Comparison of ENCODE assay signal across 1 cellular context in genomic region chr12:56256326-56256960, GRCh38.
TF ChIP-seq lines count a peak whose summit lies in the region.

No MANE protein-coding gene starts in this region.

TF ChIP-seq in WTC11, 78 proteins besides CTCF, POLR2A, EP300 and RAD21 (continued from another document):
- no peak for TF ChIP-seq HMGXB4 (CRISPR knock-in tag; IDR thresholded peaks at IDR 0.05)
- TF ChIP-seq JAZF1 (CRISPR knock-in tag; IDR thresholded peaks at IDR 0.05) = no peak
- no peak for TF ChIP-seq ZNF423 (CRISPR knock-in tag; IDR thresholded peaks at IDR 0.05)
- no peak for TF ChIP-seq AR (CRISPR knock-in tag; IDR thresholded peaks at IDR 0.05)
- TF ChIP-seq ZNF396 (CRISPR knock-in tag; IDR thresholded peaks at IDR 0.05; ENCODE audit: borderline replicate concordance) = no peak
- TF ChIP-seq ATF6 (CRISPR knock-in tag; IDR thresholded peaks at IDR 0.05) = no peak
- TF ChIP-seq NFATC4 (CRISPR knock-in tag; IDR thresholded peaks at IDR 0.05) = no peak
- no peak for TF ChIP-seq FOXP4 (CRISPR knock-in tag; IDR thresholded peaks at IDR 0.05)
TF ChIP-seq in WTC11: peak in this region for 0.
